ENCODE assay signal across 16 cellular contexts in genomic region chr5:177440211-177440989, GRCh38. TPM values are rescaled to one million over a fixed set of nuclear protein-coding genes. Genes with fewer than 3 reads are reported as not detected.
DNase-seq lines count a peak whose midpoint lies in the region; ATAC-seq and TF ChIP-seq lines count a peak whose summit lies in the region.
"Had no signal": no experiment of that assay in that cellular context is flagged by ENCODE, and none has a peak within 500 bp of the region (broad histone marks: within the 10 kb centered on the region; RNA-seq: fewer than 3 reads in every experiment).

No MANE protein-coding gene starts in this region.

- no peak overlapping the region for H3K9ac ChIP-seq in neuronal stem cell (ENCODE audit: low read depth, low read length, poor library complexity)

- no peaks in the 10 kb centered on the region for H3K27me3 Mint-ChIP-seq in CD8-positive, alpha-beta memory T cell
- H3K27me3 Mint-ChIP-seq in T-cell (no peaks in the 10 kb centered on the region), MCF 10A (ENCODE audit: insufficient read depth, unreplicated experiment) (no peaks in the 10 kb centered on the region)
- H3K27me3 Mint-ChIP-seq in activated naive CD4-positive, alpha-beta T cell treated with anti-CD3 and anti-CD28 coated beads for 36 hours (ENCODE audit: low read depth): no peaks in the 10 kb centered on the region

- no peak overlapping the region for H2BK15ac ChIP-seq in neuronal stem cell (ENCODE audit: low read length)

- peak overlapping the region in 5 of 7 donors; percentile 9 to 67 (median 44) for H3K4me3 Mint-ChIP-seq in CD8-positive, alpha-beta memory T cell
- H3K4me3 Mint-ChIP-seq in T-cell (peak overlapping the region in 1 of 3 donors; percentile 44), MCF 10A (ENCODE audit: unreplicated experiment) (no peak overlapping the region)
- no peak overlapping the region for H3K4me3 Mint-ChIP-seq in activated naive CD4-positive, alpha-beta T cell treated with anti-CD3 and anti-CD28 coated beads for 36 hours

- no peak overlapping the region for H2AK5ac ChIP-seq in neuronal stem cell (ENCODE audit: low read depth, low read length)

- peaks cover 47 to 75% (median 53%) of the 10 kb centered on the region in 3 donors for H3K4me1 Mint-ChIP-seq in CD8-positive, alpha-beta memory T cell
- H3K4me1 Mint-ChIP-seq in T-cell (peaks cover 60 to 71% (median 68%) of the 10 kb centered on the region in 3 donors), MCF 10A (ENCODE audit: insufficient read depth, unreplicated experiment) (peaks cover 17% of the 10 kb centered on the region)
- H3K4me1 Mint-ChIP-seq in activated naive CD4-positive, alpha-beta T cell treated with anti-CD3 and anti-CD28 coated beads for 36 hours (ENCODE audit: low read depth): peaks cover 66% of the 10 kb centered on the region

- H3K4me1 ChIP-seq in CD8-positive, alpha-beta memory T cell (ENCODE audit: insufficient read depth, low read length): peaks cover 49% of the 10 kb centered on the region
- H3K4me1 ChIP-seq in neuronal stem cell (ENCODE audit: control insufficient read depth in 2 of 2, insufficient read depth in 1 of 2, low read depth in 1 of 2, low read length in 2 of 2): peaks cover 1 to 7% of the 10 kb centered on the region in 2 donors

- H3K4me2 ChIP-seq in neuronal stem cell (ENCODE audit: insufficient read depth, low read length, poor library complexity, severe bottlenecking): no peak overlapping the region

- CTCF ChIA-PET in CD8-positive, alpha-beta memory T cell (lab: Charles Lee): interaction anchor here (0.6 to 20.8 kb wide), 8 partner anchors 11 to 916 kb away, joined by 3 to 326 read pairs (median 8); partner anchors contain the start of genes F12, GRK6, PDLIM7 and PFN3
- CTCF ChIA-PET in T-cell (lab: Charles Lee): interaction anchor here (0.6 to 1.7 kb wide), 4 partner anchors 9 to 37 kb away, joined by 3 to 6 read pairs (median 4); no protein-coding TSS in a partner anchor
- CTCF ChIA-PET in activated naive CD4-positive, alpha-beta T cell treated with anti-CD3 and anti-CD28 coated beads for 36 hours (lab: Charles Lee): interaction anchor here (1.0 to 5.0 kb wide), 5 partner anchors 15 to 125 kb away, joined by 3 to 39 read pairs (median 7); no protein-coding TSS in a partner anchor
- CTCF ChIA-PET in MCF 10A (lab: Yijun Ruan, JAX): interaction anchor here (0.5 to 3.3 kb wide), 10 partner anchors 12 to 1185 kb away, joined by 3 to 11 read pairs (median 4); no protein-coding TSS in a partner anchor

- H4K8ac ChIP-seq in neuronal stem cell (ENCODE audit: low read depth, low read length): peak overlapping the region; percentile 10

- H3K27me3 ChIP-seq in CD8-positive, alpha-beta memory T cell (ENCODE audit: insufficient read depth, low read length, poor library complexity, severe bottlenecking): no peaks in the 10 kb centered on the region
- H3K27me3 ChIP-seq in neuronal stem cell (ENCODE audit: control insufficient read depth in 3 of 3, insufficient read depth in 3 of 3, low read depth in 1 of 3, low read length in 3 of 3): no peaks in the 10 kb centered on the region
- H3K27me3 ChIP-seq: cardiac muscle cell, esophagus squamous epithelium had no signal

- H3K4me3 ChIP-seq in CD8-positive, alpha-beta memory T cell (ENCODE audit: low read length): no peak overlapping the region
- H3K4me3 ChIP-seq in neuronal stem cell (ENCODE audit: low read length in 2 of 2): no peak overlapping the region
- H3K4me3 ChIP-seq: cardiac muscle cell, esophagus squamous epithelium had no signal

- no peak overlapping the region for H4K91ac ChIP-seq in neuronal stem cell (ENCODE audit: low read depth, low read length, poor library complexity)

- no peak overlapping the region for H2AFZ ChIP-seq in neuronal stem cell (ENCODE audit: low read length)

- no peak overlapping the region for H2BK12ac ChIP-seq in neuronal stem cell (ENCODE audit: low read length)

- POLR2A ChIA-PET in CD8-positive, alpha-beta memory T cell (lab: Charles Lee): interaction anchor here (0.6 to 2.4 kb wide), 5 partner anchors 9 to 66 kb away, joined by 3 to 14 read pairs (median 3); partner anchors contain the start of gene GRK6
- POLR2A ChIA-PET in T-cell (lab: Charles Lee) (interaction anchor here (1.3 to 1.5 kb wide), 2 partner anchors 9 to 14 kb away, joined by 3 to 9 read pairs; partner anchors contain the start of gene GRK6 (in 1 of the 2)), MCF 10A (lab: Yijun Ruan, JAX) (interaction anchor here (1.0 to 17.7 kb wide), 5 partner anchors 7 to 121 kb away, joined by 3 to 217 read pairs (median 6); partner anchors contain the start of genes GRK6 and LMAN2)

- BruUV-seq in MCF 10A (replicated peaks; lab: Mats Ljungman, UMichigan): no TSS peak

- ATAC-seq in T-cell (replicated peaks in 1 of 4) (peak; percentile 39 to 75 (median 40)), omental fat pad (ENCODE audit: low FRiP score) (no peak)
- ATAC-seq: Right ventricle myocardium inferior had no signal

- H3K27ac Mint-ChIP-seq in CD8-positive, alpha-beta memory T cell: peak overlapping the region; percentile 13 to 96 (median 93)
- H3K27ac Mint-ChIP-seq in T-cell (peak overlapping the region; percentile 81 to 89), MCF 10A (ENCODE audit: low read depth, unreplicated experiment) (no peak overlapping the region)
- H3K27ac Mint-ChIP-seq in activated naive CD4-positive, alpha-beta T cell treated with anti-CD3 and anti-CD28 coated beads for 36 hours: peak overlapping the region; percentile 90

- H2BK5ac ChIP-seq in neuronal stem cell (ENCODE audit: low read length): no peak overlapping the region

- H3K9me3 Mint-ChIP-seq in CD8-positive, alpha-beta memory T cell: no peaks in the 10 kb centered on the region
- H3K9me3 Mint-ChIP-seq in T-cell (no peaks in the 10 kb centered on the region), MCF 10A (ENCODE audit: unreplicated experiment) (no peaks in the 10 kb centered on the region)
- no peaks in the 10 kb centered on the region for H3K9me3 Mint-ChIP-seq in activated naive CD4-positive, alpha-beta T cell treated with anti-CD3 and anti-CD28 coated beads for 36 hours

- DNase-seq in CD8-positive, alpha-beta memory T cell: peak in 4 of 5 donors; percentile 38 to 65 (median 59)
- DNase-seq in T-cell (peak in 28 of 34 experiments; percentile 10 to 66 (median 50)), neuronal stem cell (ENCODE audit: low spot score) (no peak), omental fat pad (ENCODE audit: low spot score) (no peak), NOMO-1 treated with DMSO at 0.1 percent for 48 hours (lab: John Stamatoyannopoulos, UW; ENCODE audit: unreplicated experiment) (no peak), MCF 10A (ENCODE audit: unreplicated experiment) (no peak), GM10266 (ENCODE audit: extremely low spot score) (no peak)
- peak; percentile 84 for DNase-seq in activated naive CD4-positive, alpha-beta T cell treated with anti-CD3 and anti-CD28 coated beads for 36 hours
- DNase-seq: Caco-2; esophagus squamous epithelium; MM.1S; stimulated activated CD8-positive, alpha-beta memory T cell treated with anti-CD3 and anti-CD28 coated beads, Interleukin-4, amount 100 ng/mL, for 48 hours had no signal

- intact Hi-C loops in activated naive CD4-positive, alpha-beta T cell treated with anti-CD3 and anti-CD28 coated beads for 36 hours (cut with micrococcal nuclease): loop anchor here (1.0 kb wide), 1 partner anchor 11 kb away; no protein-coding TSS in a partner anchor
- intact Hi-C loops in MCF 10A (cut with micrococcal nuclease): no loop called here

- no peaks in the 10 kb centered on the region for H3K9me3 ChIP-seq in CD8-positive, alpha-beta memory T cell (ENCODE audit: low read length)
- no peaks in the 10 kb centered on the region for H3K9me3 ChIP-seq in neuronal stem cell (replicated peaks in 1 of 2; ENCODE audit: control insufficient read depth in 2 of 2, insufficient read depth in 1 of 2, low read depth in 1 of 2, low read length in 2 of 2)
- H3K9me3 ChIP-seq: Caco-2, esophagus squamous epithelium had no signal

- TF ChIP-seq CTCF in omental fat pad (IDR thresholded peaks at IDR 0.05): no peak
- no peak for TF ChIP-seq CTCF in MCF 10A (IDR thresholded peaks at IDR 0.05; ENCODE audit: unreplicated experiment)
- TF ChIP-seq CTCF in GM10266 (IDR thresholded peaks at IDR 0.05; ENCODE audit: control insufficient read depth, insufficient read depth, low read depth, missing control alignments): no peak

- no peak overlapping the region for H3K23ac ChIP-seq in neuronal stem cell (ENCODE audit: low read depth, low read length, poor library complexity)

- WGBS in neuronal stem cell (ENCODE audit: extremely low coverage in 2 of 2, insufficient read length in 2 of 2, insufficient replicate concordance in 1 of 2), 2 donors: no CpG with 5 or more reads among the region's 24 CpGs

- H3K79me1 ChIP-seq in neuronal stem cell (ENCODE audit: low read depth, low read length): peaks cover 4% of the 10 kb centered on the region

- peaks cover 52% of the 10 kb centered on the region for H3K36me3 ChIP-seq in CD8-positive, alpha-beta memory T cell (ENCODE audit: insufficient read depth, low read length)
- peaks cover 19 to 70% of the 10 kb centered on the region in 2 donors for H3K36me3 ChIP-seq in neuronal stem cell (replicated peaks in 1 of 2; ENCODE audit: control insufficient read depth in 2 of 2, insufficient read depth in 2 of 2, low read length in 2 of 2)

- H3K4ac ChIP-seq in neuronal stem cell (ENCODE audit: low read length): no peak overlapping the region

- H3K18ac ChIP-seq in neuronal stem cell (ENCODE audit: low read length): no peak overlapping the region

- H2BK120ac ChIP-seq in neuronal stem cell (ENCODE audit: low read depth, low read length): peak overlapping the region; percentile 27

- H3K14ac ChIP-seq in neuronal stem cell (ENCODE audit: low read length): peak overlapping the region; percentile 38

- peaks cover 5 to 70% (median 19%) of the 10 kb centered on the region in 3 donors for H3K36me3 Mint-ChIP-seq in CD8-positive, alpha-beta memory T cell
- H3K36me3 Mint-ChIP-seq in T-cell (peaks cover 40% of the 10 kb centered on the region), MCF 10A (ENCODE audit: insufficient read depth, unreplicated experiment) (peaks cover 70% of the 10 kb centered on the region)
- H3K36me3 Mint-ChIP-seq in activated naive CD4-positive, alpha-beta T cell treated with anti-CD3 and anti-CD28 coated beads for 36 hours (ENCODE audit: low read depth): peaks cover 46% of the 10 kb centered on the region

- peak overlapping the region; percentile 43 for H3K27ac ChIP-seq in CD8-positive, alpha-beta memory T cell (ENCODE audit: low read depth, low read length)
- H3K27ac ChIP-seq in neuronal stem cell (replicated peaks; ENCODE audit: low read length): no peak overlapping the region
- H3K27ac ChIP-seq: cardiac muscle cell, esophagus squamous epithelium had no signal

RNA-seq across cellular contexts. Expression of gene PRR7, which starts 6.2 kb away (rescaled TPM):
- 10 to 100 TPM; 14.7 to 15.3 TPM for total RNA-seq in CD8-positive, alpha-beta memory T cell
- 22.1 TPM for polyA plus RNA-seq in CD8-positive, alpha-beta memory T cell
- 10 to 100 TPM in 4 of 5 donors, 1 to 10 TPM in 1; 9.5 to 28.2 (median 12.3) TPM for total RNA-seq in T-cell
- total RNA-seq in activated naive CD4-positive, alpha-beta T cell treated with anti-CD3 and anti-CD28 coated beads for 36 hours: 1 to 10 TPM; 7.4 to 8.2 TPM
- 26.8 TPM for polyA plus RNA-seq in neuronal stem cell (2013, experiment 1 of 2)
- polyA plus RNA-seq in neuronal stem cell (2013, experiment 2 of 2): 26.8 TPM
- total RNA-seq in omental fat pad: 1 to 10 TPM in 3 of 4 donors, not detected in 1; 1.6 to 2.8 (median 2.1) TPM
- 15.0 and 23.2 TPM in 2 replicates for total RNA-seq in MCF 10A (2022)

RNA-seq across cellular contexts. Expression of gene GRK6, which starts 13.9 kb away (rescaled TPM):
- total RNA-seq in CD8-positive, alpha-beta memory T cell: 100 to 1,000 TPM; 180 to 185 TPM
- polyA plus RNA-seq in CD8-positive, alpha-beta memory T cell: 201 TPM
- 100 to 1,000 TPM; 196 to 226 (median 216) TPM for total RNA-seq in T-cell
- total RNA-seq in activated naive CD4-positive, alpha-beta T cell treated with anti-CD3 and anti-CD28 coated beads for 36 hours: 100 to 1,000 TPM; 117 to 133 TPM
- polyA plus RNA-seq in neuronal stem cell (2013, experiment 1 of 2): 27.8 TPM
- 27.7 TPM for polyA plus RNA-seq in neuronal stem cell (2013, experiment 2 of 2)
- 10 to 100 TPM; 16.1 to 45.5 (median 27.2) TPM for total RNA-seq in omental fat pad
- 45.2 and 52.0 TPM in 2 replicates for total RNA-seq in MCF 10A (2022)

RNA-seq across cellular contexts. Expression of gene F12, which starts 31.0 kb away (rescaled TPM):
- total RNA-seq in CD8-positive, alpha-beta memory T cell: 10 to 100 TPM in 1 of 2 experiments, 1 to 10 TPM in 1; 9.2 to 10.3 TPM
- 1.9 TPM for polyA plus RNA-seq in CD8-positive, alpha-beta memory T cell
- total RNA-seq in T-cell (under 1 TPM in 4 of 5 donors, not detected in 1; 0.28 to 0.98 (median 0.42) TPM), omental fat pad (1 to 10 TPM in 1 of 4 donors, under 1 TPM in 3; 0.38 to 3.0 (median 0.63) TPM), MCF 10A (2022) (13.6 and 16.5 TPM in 2 replicates)
- total RNA-seq in activated naive CD4-positive, alpha-beta T cell treated with anti-CD3 and anti-CD28 coated beads for 36 hours: 1 to 10 TPM; 3.2 to 5.4 TPM
- polyA plus RNA-seq in neuronal stem cell (2013, experiment 1 of 2): 2.1 TPM
- polyA plus RNA-seq in neuronal stem cell (2013, experiment 2 of 2): 2.5 TPM
- total RNA-seq: Right ventricle myocardium inferior, skeletal muscle tissue had no signal

RNA-seq across cellular contexts. Expression of gene DBN1, which starts 33.0 kb away (rescaled TPM):
- 10 to 100 TPM; 47.9 to 50.5 TPM for total RNA-seq in CD8-positive, alpha-beta memory T cell
- polyA plus RNA-seq in CD8-positive, alpha-beta memory T cell: 28.1 TPM
- total RNA-seq in T-cell (10 to 100 TPM; 11.6 to 41.3 (median 21.1) TPM), omental fat pad (10 to 100 TPM; 33.5 to 78.5 (median 38.3) TPM), MCF 10A (2022) (149 and 165 TPM in 2 replicates)
- total RNA-seq in activated naive CD4-positive, alpha-beta T cell treated with anti-CD3 and anti-CD28 coated beads for 36 hours: 10 to 100 TPM; 20.8 to 22.4 TPM
- 205 TPM for polyA plus RNA-seq in neuronal stem cell (2013, experiment 1 of 2)
- 197 TPM for polyA plus RNA-seq in neuronal stem cell (2013, experiment 2 of 2)

RNA-seq across cellular contexts. Expression of gene PFN3, which starts 39.9 kb away (rescaled TPM):
- total RNA-seq in CD8-positive, alpha-beta memory T cell: not detected
- not detected for polyA plus RNA-seq in CD8-positive, alpha-beta memory T cell
- not detected for total RNA-seq in T-cell
- not detected for total RNA-seq in activated naive CD4-positive, alpha-beta T cell treated with anti-CD3 and anti-CD28 coated beads for 36 hours
- not detected for polyA plus RNA-seq in neuronal stem cell (2013, experiment 1 of 2)
- not detected for polyA plus RNA-seq in neuronal stem cell (2013, experiment 2 of 2)
- not detected for total RNA-seq in omental fat pad
- total RNA-seq in MCF 10A (2022): not detected in 2 replicates
- total RNA-seq: Caco-2, cardiac muscle cell, NCI-H460, Right ventricle myocardium inferior, skeletal muscle tissue had no signal
- polyA plus RNA-seq: cardiac muscle cell had no signal

Comparison
In these comparisons a context has a peak if more than half of its experiments do, and no peak if none do; other contexts are left out.
1. DNase-seq: peak in CD8-positive, alpha-beta memory T cell (4 of 5), T-cell (28 of 34) and activated naive CD4-positive, alpha-beta T cell treated with anti-CD3 and anti-CD28 coated beads for 36 hours (single experiment); none in neuronal stem cell (single experiment), omental fat pad (single experiment), NOMO-1 treated with DMSO at 0.1 percent for 48 hours (single experiment), MCF 10A (single experiment) and GM10266 (single experiment).
2. H3K4me3 Mint-ChIP-seq: peak in CD8-positive, alpha-beta memory T cell (5 of 7); none in activated naive CD4-positive, alpha-beta T cell treated with anti-CD3 and anti-CD28 coated beads for 36 hours (single experiment) and MCF 10A (single experiment).